Comparison of ENCODE assay signal across 1 cellular context in the genomic region with DNA sequence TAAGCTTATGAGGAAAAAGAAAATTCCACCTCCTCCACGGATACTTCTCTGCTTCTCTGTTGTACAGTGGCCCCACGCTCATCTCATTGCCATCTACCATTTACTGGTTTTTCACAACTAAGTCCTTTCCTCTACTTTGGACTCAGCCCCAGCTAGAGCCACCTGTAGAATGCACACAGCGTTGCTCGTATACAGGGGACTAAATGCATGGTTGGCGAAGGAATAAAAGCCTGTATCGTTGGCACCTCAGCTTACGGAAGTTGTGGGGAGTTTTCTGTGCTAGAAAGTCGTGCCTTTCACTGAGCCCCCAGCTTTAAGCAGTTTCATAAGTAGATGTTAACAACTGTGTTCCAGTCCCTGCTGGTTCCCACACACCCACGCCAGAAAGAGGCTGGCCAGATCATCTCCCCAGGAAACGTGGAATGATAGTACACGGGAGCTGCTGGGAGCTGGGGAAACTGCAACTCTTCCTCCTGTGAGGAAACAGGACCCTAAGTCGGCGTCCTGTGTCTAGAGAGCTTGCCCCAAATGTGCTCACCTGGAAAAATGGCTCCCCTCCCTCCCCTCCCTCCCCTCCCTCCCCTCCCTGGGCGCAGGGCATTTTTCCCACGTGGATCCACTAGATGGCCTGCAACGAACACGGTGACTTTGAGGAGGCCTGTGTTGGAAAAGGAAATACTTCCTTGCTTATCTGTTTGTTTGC.
A peak's percentile ranks its signal among the peaks of the same experiment; 100 is the strongest.
TF ChIP-seq lines count a peak whose summit lies in the region.

No MANE protein-coding gene starts in this region.

TF ChIP-seq in A549, 52 proteins besides CTCF, POLR2A, EP300 and RAD21 (continued from another document):
- TF ChIP-seq SMC3 (IDR thresholded peaks at IDR 0.05) (peak; percentile 81), BHLHE40 (IDR thresholded peaks at IDR 0.05; ENCODE audit: low read depth, low read length) (no peak), JUNB (IDR thresholded peaks at IDR 0.05) (no peak), RCOR1 (IDR thresholded peaks at IDR 0.05; ENCODE audit: low read depth, low read length) (no peak)
